Comparison of ENCODE assay signal across 1 cellular context in the genomic region with DNA sequence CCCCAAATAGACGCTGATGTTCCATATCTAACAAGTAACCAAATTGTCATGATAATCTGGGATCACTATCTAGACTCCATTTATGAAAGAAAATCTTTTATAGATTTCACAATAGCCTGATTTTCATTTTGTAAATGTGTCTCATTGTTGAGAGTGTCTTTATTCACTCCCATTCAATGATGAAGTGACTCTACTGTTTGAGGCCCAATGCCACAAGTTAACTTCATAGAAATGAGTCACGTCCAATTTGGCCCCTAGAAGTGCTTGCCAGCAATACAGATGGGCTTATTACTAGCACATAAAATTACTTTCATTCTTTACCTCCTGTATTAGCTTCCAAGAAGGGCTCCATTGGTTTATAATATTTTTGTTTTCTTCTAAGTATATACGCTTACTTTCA.
TF ChIP-seq lines count a peak whose summit lies in the region.

No MANE protein-coding gene starts in this region.

TF ChIP-seq in IMR-90, 13 proteins besides CTCF, POLR2A, EP300 and RAD21:
- TF ChIP-seq, protein P1, sequence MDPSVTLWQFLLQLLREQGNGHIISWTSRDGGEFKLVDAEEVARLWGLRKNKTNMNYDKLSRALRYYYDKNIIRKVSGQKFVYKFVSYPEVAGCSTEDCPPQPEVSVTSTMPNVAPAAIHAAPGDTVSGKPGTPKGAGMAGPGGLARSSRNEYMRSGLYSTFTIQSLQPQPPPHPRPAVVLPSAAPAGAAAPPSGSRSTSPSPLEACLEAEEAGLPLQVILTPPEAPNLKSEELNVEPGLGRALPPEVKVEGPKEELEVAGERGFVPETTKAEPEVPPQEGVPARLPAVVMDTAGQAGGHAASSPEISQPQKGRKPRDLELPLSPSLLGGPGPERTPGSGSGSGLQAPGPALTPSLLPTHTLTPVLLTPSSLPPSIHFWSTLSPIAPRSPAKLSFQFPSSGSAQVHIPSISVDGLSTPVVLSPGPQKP (IDR thresholded peaks at IDR 0.05; ENCODE audit: borderline replicate concordance, low read depth, low read length), result no peak
- TF ChIP-seq CEBPB (IDR thresholded peaks at IDR 0.05; ENCODE audit: low read depth, low read length), result 0 out of 2 replicates have a peak, but pooled peaks have one; percentile 25
